Comparison of ENCODE assay signal across 9 cellular contexts in the genomic region with DNA sequence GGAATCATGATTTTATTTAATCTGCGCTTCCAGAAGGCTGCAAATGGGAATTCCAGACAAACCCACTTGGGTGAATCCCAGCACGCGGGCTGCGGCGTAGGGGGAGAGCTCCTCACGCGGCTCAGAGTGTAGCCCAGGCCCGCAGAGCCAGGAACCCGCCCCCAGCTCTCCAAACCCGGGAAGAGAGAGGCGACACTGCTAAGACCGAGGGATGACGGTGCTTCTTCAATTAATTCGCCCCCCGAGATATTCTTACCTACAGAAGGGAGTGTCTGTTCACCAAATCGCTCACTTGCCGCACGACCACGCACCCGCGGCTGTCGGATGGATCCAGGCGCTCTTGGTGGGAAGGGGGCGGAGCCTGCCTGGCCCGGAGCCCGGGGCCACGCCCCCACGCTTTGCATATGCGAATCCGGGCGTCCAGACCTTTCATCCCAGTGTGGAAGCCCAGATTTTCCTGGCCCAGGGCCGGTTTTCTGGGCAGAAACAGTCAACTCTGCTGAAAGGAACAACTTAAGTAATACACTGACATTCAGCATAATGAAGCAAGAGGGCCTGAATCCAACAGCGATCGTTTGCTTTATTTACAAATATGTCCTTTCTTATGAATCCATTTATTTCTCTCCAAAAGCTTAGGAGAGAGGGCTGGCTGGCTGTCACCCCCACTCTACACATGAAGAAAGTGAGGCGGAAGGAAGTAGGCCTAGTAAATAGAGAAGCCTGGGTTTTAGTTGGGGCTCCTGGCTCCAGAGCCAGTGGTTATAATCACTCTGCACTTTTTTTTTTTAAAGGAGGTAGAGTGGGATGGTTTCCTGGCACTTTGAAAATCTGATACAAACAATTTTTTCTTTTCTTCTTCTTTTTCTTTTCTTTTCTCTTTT. TPM values are rescaled to one million over a fixed set of nuclear protein-coding genes. Genes with fewer than 3 reads are reported as not detected.
DNase-seq lines count a peak whose midpoint lies in the region; ATAC-seq and TF ChIP-seq lines count a peak whose summit lies in the region.
"Had no signal": no experiment of that assay in that cellular context is flagged by ENCODE, and none has a peak within 500 bp of the region (broad histone marks: within the 10 kb centered on the region; RNA-seq: fewer than 3 reads in every experiment).

A gene (minus strand): TSS at position 342 of the 881 bp plus-strand sequence. CDS start 15,710 bp downstream, outside the sequence.

- H3K9ac ChIP-seq in mesenchymal stem cell (ENCODE audit: low read length) = peak within 1 kb of the TSS; percentile 88
- H3K9ac ChIP-seq: BLaER1 had no signal

- H3K36me3 ChIP-seq in PC-9 (ENCODE audit: low read depth) (no peaks in the 10 kb centered on the region), mesenchymal stem cell (ENCODE audit: control insufficient read depth in 1 of 2, insufficient read depth in 2 of 2, low read depth in 1 of 2, low read length in 2 of 2) (no peaks in the 10 kb centered on the region)
- H3K36me3 ChIP-seq: BLaER1 had no signal

- no peak within 1 kb of the TSS for H3K18ac ChIP-seq in mesenchymal stem cell (ENCODE audit: low read depth in 1 of 2, low read length in 2 of 2)

- no peaks in the 10 kb centered on the region for H3K9me2 ChIP-seq in PC-9 (ENCODE audit: insufficient read depth)

- H4K8ac ChIP-seq in mesenchymal stem cell (ENCODE audit: low read length) = peak within 1 kb of the TSS; percentile 49

- H3K9me3 ChIP-seq in PC-9 (ENCODE audit: insufficient read depth, low read depth) = no peaks in the 10 kb centered on the region
- no peaks in the 10 kb centered on the region for H3K9me3 ChIP-seq in mesenchymal stem cell (ENCODE audit: control insufficient read depth, low read length)

- no peak within 1 kb of the TSS for H2AK5ac ChIP-seq in mesenchymal stem cell (ENCODE audit: low read length, severe bottlenecking)

- no peak within 1 kb of the TSS for H2BK12ac ChIP-seq in mesenchymal stem cell (ENCODE audit: low read length in 2 of 2)

- DNase-seq in NCI-H1436 (lab: John Stamatoyannopoulos, UW) (peak; percentile 38), NCI-H1436 treated with DMSO at 0.1 percent for 48 hours (lab: John Stamatoyannopoulos, UW) (no peak), PC-9 (peak in 1 of 2 experiments; percentile 78), mesenchymal stem cell (peak; percentile 73), superior temporal gyrus (ENCODE audit: extremely low spot score) (peak; percentile 60), SHP77 treated with DMSO at 0.1 percent for 48 hours (lab: John Stamatoyannopoulos, UW) (no peak)

- no TSS peak for BruUV-seq in PC-9 (replicated peaks; lab: Mats Ljungman, UMichigan)

- H4K20me1 ChIP-seq in PC-9 (ENCODE audit: insufficient read depth) = no peaks in the 10 kb centered on the region
- H4K20me1 ChIP-seq: BLaER1 had no signal

- POLR2A ChIA-PET in PC-9 (lab: Charles Lee; ENCODE audit: unreplicated experiment) = interaction anchor here (0.7 kb wide), 1 partner anchor 8 kb away, joined by 6 read pairs; no protein-coding TSS in a partner anchor

- H3K23ac ChIP-seq in mesenchymal stem cell (ENCODE audit: low read length in 2 of 2) = no peak within 1 kb of the TSS

- H3K14ac ChIP-seq in mesenchymal stem cell (ENCODE audit: low read length in 2 of 2) = no peak within 1 kb of the TSS

- CTCF ChIA-PET in PC-9 (lab: Charles Lee) = no interaction called here

- no peak within 1 kb of the TSS for H2BK15ac ChIP-seq in mesenchymal stem cell (ENCODE audit: low read depth, poor library complexity, severe bottlenecking)

- H3K79me2 ChIP-seq in PC-9 (ENCODE audit: low read depth) = no peaks in the 10 kb centered on the region

- H3K4me3 ChIP-seq in PC-9 (peak within 1 kb of the TSS; percentile 65), mesenchymal stem cell (ENCODE audit: insufficient read depth in 1 of 2, low read depth in 1 of 2, low read length in 2 of 2) (peak within 1 kb of the TSS; percentile 57 to 81)
- H3K4me3 ChIP-seq: BLaER1 had no signal

- no peaks in the 10 kb centered on the region for H3K27me3 ChIP-seq in PC-9 (ENCODE audit: insufficient read depth, low read depth)
- peaks cover 0 to 3% of the 10 kb centered on the region in 2 experiments for H3K27me3 ChIP-seq in mesenchymal stem cell (ENCODE audit: control insufficient read depth in 1 of 2, insufficient read depth in 1 of 2, low read length in 2 of 2)
- H3K27me3 ChIP-seq: BLaER1 had no signal

- no peaks in the 10 kb centered on the region for H3K79me1 ChIP-seq in mesenchymal stem cell (replicated peaks; ENCODE audit: low read length, poor library complexity, severe bottlenecking)

- H2BK5ac ChIP-seq in mesenchymal stem cell (ENCODE audit: low read depth, low read length, poor library complexity, severe bottlenecking) = no peak within 1 kb of the TSS

- no peak within 1 kb of the TSS for H3K27ac ChIP-seq in PC-9
- no peak within 1 kb of the TSS for H3K27ac ChIP-seq in mesenchymal stem cell (ENCODE audit: low read length, poor library complexity, severe bottlenecking)
- H3K27ac ChIP-seq: BLaER1 had no signal

- H2AFZ ChIP-seq in PC-9 (peak within 1 kb of the TSS; percentile 81), mesenchymal stem cell (ENCODE audit: low read depth, low read length) (no peak within 1 kb of the TSS)

- no peak within 1 kb of the TSS for H3K4ac ChIP-seq in mesenchymal stem cell (ENCODE audit: low read depth in 1 of 2, low read length in 2 of 2)

- WGBS in mesenchymal stem cell = 4% methylated on average over 34 of the region's 35 CpGs

- intact Hi-C loops in PC-9 (cut with micrococcal nuclease; ENCODE audit: unreplicated experiment) = no loop called here

- H3F3A ChIP-seq in PC-9 (ENCODE audit: insufficient read depth, low read depth) = no peaks in the 10 kb centered on the region

- TF ChIP-seq CTCF in PC-9 (conservative IDR thresholded peaks at IDR 0.05) = no peak

- ATAC-seq in esophagus mucosa = peak; percentile 79
- ATAC-seq in HG02870 (IDR thresholded peaks at IDR 0.05; ENCODE audit: unreplicated experiment) = no peak

- no peak within 1 kb of the TSS for H2BK120ac ChIP-seq in mesenchymal stem cell (ENCODE audit: low read depth, low read length)

- H3K4me2 ChIP-seq in PC-9 = peak within 1 kb of the TSS; percentile 73
- peak within 1 kb of the TSS; percentile 90 for H3K4me2 ChIP-seq in mesenchymal stem cell (ENCODE audit: low read length, poor library complexity, severe bottlenecking)
- H3K4me2 ChIP-seq: BLaER1 had no signal

- no peak within 1 kb of the TSS for H4K91ac ChIP-seq in mesenchymal stem cell (ENCODE audit: low read length)

- H3K4me1 ChIP-seq in PC-9 (replicated peaks; ENCODE audit: insufficient read depth) = peaks cover 9% of the 10 kb centered on the region; the same call in 1 of the 2 replicates
- H3K4me1 ChIP-seq in mesenchymal stem cell (ENCODE audit: control insufficient read depth, insufficient read depth, low read depth, low read length) = peaks cover 7% of the 10 kb centered on the region
- H3K4me1 ChIP-seq: BLaER1 had no signal

RNA-seq across cellular contexts. Expression of the gene that starts here (rescaled TPM):
- total RNA-seq in PC-9 (2021) (4.3 and 4.5 TPM in 2 replicates), esophagus mucosa (1.5 TPM)
- polyA plus RNA-seq in mesenchymal stem cell (2013, experiment 1 of 2) = 0.06 TPM
- polyA plus RNA-seq in mesenchymal stem cell (2013, experiment 2 of 2) = 0.03 TPM

Comparison
In these comparisons a context has a peak if more than half of its experiments do, and no peak if none do; other contexts are left out.
1. DNase-seq: peak in NCI-H1436 (single experiment), mesenchymal stem cell (single experiment) and superior temporal gyrus (single experiment); none in NCI-H1436 treated with DMSO at 0.1 percent for 48 hours (single experiment) and SHP77 treated with DMSO at 0.1 percent for 48 hours (single experiment).